1 cellular context compared by ENCODE assay signal in the genomic region with DNA sequence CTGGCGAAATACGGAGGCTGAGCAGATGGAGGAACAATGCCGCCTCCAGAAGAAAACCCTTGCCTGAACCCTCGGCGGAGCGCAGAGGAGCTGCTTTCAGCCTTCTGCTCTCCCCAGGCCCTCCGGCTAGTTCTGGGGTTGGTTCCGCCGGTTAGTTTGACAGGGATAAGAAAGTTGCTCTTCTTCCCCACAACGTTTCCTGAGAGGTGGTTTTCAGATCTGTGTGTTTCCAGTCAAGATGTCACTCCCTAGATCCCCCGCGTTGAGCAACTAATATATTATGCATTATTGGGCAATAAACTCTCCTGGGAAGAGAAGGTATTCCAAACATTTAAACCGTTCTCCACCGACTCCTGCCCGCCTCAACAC.
TF ChIP-seq lines count a peak whose summit lies in the region.

No MANE protein-coding gene starts in this region.

TF ChIP-seq in HEK293, 187 proteins besides CTCF, POLR2A, EP300 and RAD21 (continued from another document):
- TF ChIP-seq, protein P1, sequence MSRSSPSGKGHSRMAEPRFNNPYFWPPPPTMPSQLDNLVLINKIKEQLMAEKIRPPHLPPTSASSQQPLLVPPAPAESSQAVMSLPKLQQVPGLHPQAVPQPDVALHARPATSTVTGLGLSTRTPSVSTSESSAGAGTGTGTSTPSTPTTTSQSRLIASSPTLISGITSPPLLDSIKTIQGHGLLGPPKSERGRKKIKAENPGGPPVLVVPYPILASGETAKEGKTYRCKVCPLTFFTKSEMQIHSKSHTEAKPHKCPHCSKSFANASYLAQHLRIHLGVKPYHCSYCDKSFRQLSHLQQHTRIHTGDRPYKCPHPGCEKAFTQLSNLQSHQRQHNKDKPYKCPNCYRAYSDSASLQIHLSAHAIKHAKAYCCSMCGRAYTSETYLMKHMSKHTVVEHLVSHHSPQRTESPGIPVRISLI (tag by site-specific recombination; IDR thresholded peaks at IDR 0.05): no peak
- TF ChIP-seq WT1 (tag by site-specific recombination; IDR thresholded peaks at IDR 0.05) (0 out of 2 replicates have a peak, but pooled peaks have one; percentile 10), ZBTB17 (tag by site-specific recombination; IDR thresholded peaks at IDR 0.05) (peak; percentile 95), IKZF3 (tag by site-specific recombination; IDR thresholded peaks at IDR 0.05) (peak; percentile 70)
- TF ChIP-seq, protein P2, sequence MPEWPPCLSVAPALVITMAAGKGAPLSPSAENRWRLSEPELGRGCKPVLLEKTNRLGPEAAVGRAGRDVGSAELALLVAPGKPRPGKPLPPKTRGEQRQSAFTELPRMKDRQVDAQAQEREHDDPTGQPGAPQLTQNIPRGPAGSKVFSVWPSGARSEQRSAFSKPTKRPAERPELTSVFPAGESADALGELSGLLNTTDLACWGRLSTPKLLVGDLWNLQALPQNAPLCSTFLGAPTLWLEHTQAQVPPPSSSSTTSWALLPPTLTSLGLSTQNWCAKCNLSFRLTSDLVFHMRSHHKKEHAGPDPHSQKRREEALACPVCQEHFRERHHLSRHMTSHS (tag by site-specific recombination; IDR thresholded peaks at IDR 0.05): no peak
